18 cellular contexts compared by ENCODE assay signal in genomic region chr18:21448301-21448700, GRCh38.
"Had no signal": no experiment of that assay in that cellular context is flagged by ENCODE, and none has a peak within 500 bp of the region (broad histone marks: within the 10 kb centered on the region; RNA-seq: fewer than 3 reads in every experiment).

No MANE protein-coding gene starts in this region.

- H3K27me3 ChIP-seq: adrenal gland, esophagus muscularis mucosa, stomach had no signal

- H3K27me3 Mint-ChIP-seq: progenitor cell of endocrine pancreas had no signal

- H3K36me3 Mint-ChIP-seq: activated naive CD4-positive, alpha-beta T cell treated with anti-CD3 and anti-CD28 coated beads, Interleukin-2, amount 50 U/mL, for 72 hours; mesothelial cell of epicardium had no signal

- ATAC-seq: activated CD4-positive, alpha-beta T cell treated with anti-CD3 and anti-CD28 coated beads for 36 hours; activated naive CD4-positive, alpha-beta T cell treated with anti-CD3 and anti-CD28 coated beads, Interleukin-2, amount 50 U/mL, for 72 hours; body of pancreas; right cardiac atrium had no signal

- H3K4me1 ChIP-seq: adrenal gland, body of pancreas, stomach had no signal

- DNase-seq: activated CD4-positive, alpha-beta T cell treated with anti-CD3 and anti-CD28 coated beads for 36 hours; activated CD4-positive, alpha-beta T cell treated with anti-CD3 and anti-CD28 coated beads, Interleukin-2, amount 50 U/mL, for 48 hours; activated gamma-delta T cell treated with Interleukin-2 at 50 U/mL for 16 hours; adrenal gland; body of pancreas; dermis blood vessel endothelial cell; effector memory CD4-positive, alpha-beta T cell; right cardiac atrium; small intestine; stimulated activated CD4-positive, alpha-beta T cell treated with anti-CD3 and anti-CD28 coated beads, Interleukin-4, amount 100 ng/mL, for 1 hour; stomach had no signal

- H3K4me3 ChIP-seq: adrenal gland, body of pancreas, esophagus muscularis mucosa, lung, stomach had no signal

- H3K4me1 Mint-ChIP-seq: activated CD4-positive, alpha-beta T cell treated with anti-CD3 and anti-CD28 coated beads for 36 hours had no signal

- H3K36me3 ChIP-seq: adrenal gland, esophagus muscularis mucosa, stomach had no signal

- H3K27ac ChIP-seq: adrenal gland, body of pancreas, esophagus muscularis mucosa, stomach had no signal

- H3K9me3 ChIP-seq: adrenal gland, body of pancreas, esophagus muscularis mucosa, stomach had no signal

- H3K27ac Mint-ChIP-seq: activated CD4-positive, alpha-beta T cell treated with anti-CD3 and anti-CD28 coated beads for 36 hours; activated naive CD4-positive, alpha-beta T cell treated with anti-CD3 and anti-CD28 coated beads, Interleukin-2, amount 50 U/mL, for 72 hours; activated T-helper 1 cell treated with anti-CD3 and anti-CD28 coated beads, Interleukin-12 subunit alpha, Interleukin-12 subunit beta, Interleukin-2, Interleukin-4 antibody, amounts not matched to agents 30 ng/mL and 10 ng/mL and 1 ng/mL, durations not matched to agents 14 hours and 24 hours and 36 hours; mesothelial cell of epicardium; progenitor cell of endocrine pancreas had no signal

- H3K4me3 Mint-ChIP-seq: activated CD4-positive, alpha-beta T cell treated with anti-CD3 and anti-CD28 coated beads for 36 hours; activated T-helper 1 cell treated with anti-CD3 and anti-CD28 coated beads, Interleukin-12 subunit alpha, Interleukin-12 subunit beta, Interleukin-2, Interleukin-4 antibody, amounts not matched to agents 30 ng/mL and 10 ng/mL and 1 ng/mL, durations not matched to agents 14 hours and 24 hours and 36 hours; mesothelial cell of epicardium; neural crest cell had no signal

- H3K9me3 Mint-ChIP-seq: activated naive CD4-positive, alpha-beta T cell treated with anti-CD3 and anti-CD28 coated beads, Interleukin-2, amount 50 U/mL, for 72 hours; activated T-helper 1 cell treated with anti-CD3 and anti-CD28 coated beads, Interleukin-12 subunit alpha, Interleukin-12 subunit beta, Interleukin-2, Interleukin-4 antibody, amounts not matched to agents 30 ng/mL and 10 ng/mL and 1 ng/mL, durations not matched to agents 14 hours and 24 hours and 36 hours; mesothelial cell of epicardium; neural crest cell had no signal
